10 cellular contexts compared by ENCODE assay signal in the genomic region with DNA sequence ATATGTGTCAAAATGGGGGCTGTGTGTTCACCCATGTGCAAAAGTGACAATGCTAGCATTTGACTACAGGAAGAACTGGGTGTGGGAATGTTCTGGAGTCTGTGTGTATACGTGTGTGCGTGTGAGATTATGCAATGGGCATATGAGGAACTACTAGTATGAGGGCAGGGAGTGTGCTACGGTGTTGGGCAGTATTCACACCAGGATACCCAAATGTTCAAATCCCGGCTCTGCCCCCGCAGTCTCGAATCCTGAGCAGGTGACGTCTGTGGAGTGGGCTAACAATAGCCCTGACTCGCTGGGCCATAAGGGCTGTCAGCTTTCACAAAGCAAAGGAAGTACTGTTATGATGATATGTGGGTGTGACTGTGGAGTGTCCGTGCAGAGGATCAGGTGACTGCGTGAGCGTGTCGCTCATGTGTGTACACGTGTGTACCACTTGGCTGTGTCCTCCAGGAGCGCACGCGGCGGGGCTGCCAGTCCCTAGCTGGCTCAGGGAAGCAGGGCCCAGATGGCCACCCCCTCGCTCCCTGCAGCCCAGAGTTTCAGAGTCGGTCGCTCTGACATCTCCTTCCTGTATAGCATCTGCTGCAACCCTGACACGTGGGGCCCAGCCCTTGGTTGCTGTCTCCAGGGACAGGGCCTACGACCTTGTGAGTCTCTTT. TPM values are rescaled to one million over a fixed set of nuclear protein-coding genes. Genes with fewer than 3 reads are reported as not detected.
DNase-seq lines count a peak whose midpoint lies in the region; ATAC-seq, FAIRE-seq and TF ChIP-seq lines count a peak whose summit lies in the region.
"Had no signal": no experiment of that assay in that cellular context is flagged by ENCODE, and none has a peak within 500 bp of the region (broad histone marks: within the 10 kb centered on the region; RNA-seq: fewer than 3 reads in every experiment).

No MANE protein-coding gene starts in this region.

- TF ChIP-seq CTCF in esophagus squamous epithelium (IDR thresholded peaks at IDR 0.05) (no peak), type B pancreatic cell (conservative IDR thresholded peaks at IDR 0.05) (no peak)

- peak; percentile 100 for FAIRE-seq in GM12891 (lab: Jason Lieb, UNC)

- no peaks in the 10 kb centered on the region for H3K27me3 Mint-ChIP-seq in activated T-cell treated with anti-CD3 and anti-CD28 coated beads, Interleukin-2, amount 50 U/mL, for 72 hours (ENCODE audit: low read depth)
- no peaks in the 10 kb centered on the region for H3K27me3 Mint-ChIP-seq in stimulated activated memory B cell treated with anti-CD40 and anti-IgM and Interleukin-4, amounts not matched to agents 10 μg/mL and 1 μg/mL and 100 μg/mL, for 72 hours
- H3K27me3 Mint-ChIP-seq in type B pancreatic cell: peaks cover 11% of the 10 kb centered on the region
- H3K27me3 Mint-ChIP-seq: central memory CD8-positive, alpha-beta T cell had no signal

- H3K4me1 ChIP-seq in esophagus squamous epithelium: no peaks in the 10 kb centered on the region
- H3K4me1 ChIP-seq: psoas muscle had no signal

- H3K4me1 Mint-ChIP-seq in activated T-cell treated with anti-CD3 and anti-CD28 coated beads, Interleukin-2, amount 50 U/mL, for 72 hours (ENCODE audit: low read depth): peaks cover 15% of the 10 kb centered on the region
- peaks cover 53% of the 10 kb centered on the region for H3K4me1 Mint-ChIP-seq in stimulated activated memory B cell treated with anti-CD40 and anti-IgM and Interleukin-4, amounts not matched to agents 10 μg/mL and 1 μg/mL and 100 μg/mL, for 72 hours
- peaks cover 36% of the 10 kb centered on the region for H3K4me1 Mint-ChIP-seq in type B pancreatic cell (ENCODE audit: unreplicated experiment)

- H3K4me3 Mint-ChIP-seq in activated T-cell treated with anti-CD3 and anti-CD28 coated beads, Interleukin-2, amount 50 U/mL, for 72 hours: no peak overlapping the region
- H3K4me3 Mint-ChIP-seq in stimulated activated memory B cell treated with anti-CD40 and anti-IgM and Interleukin-4, amounts not matched to agents 10 μg/mL and 1 μg/mL and 100 μg/mL, for 72 hours: peak overlapping the region; percentile 57
- no peak overlapping the region for H3K4me3 Mint-ChIP-seq in type B pancreatic cell
- H3K4me3 Mint-ChIP-seq: central memory CD8-positive, alpha-beta T cell had no signal

- H3K4me3 ChIP-seq in esophagus squamous epithelium: no peak overlapping the region
- H3K4me3 ChIP-seq: psoas muscle had no signal

- DNase-seq in GM12891 (ENCODE audit: insufficient read length, low spot score) (peak; percentile 69), esophagus squamous epithelium (lab: John Stamatoyannopoulos, UW) (no peak), type B pancreatic cell (ENCODE audit: extremely low spot score, unreplicated experiment) (no peak), NCI-H2081 (lab: John Stamatoyannopoulos, UW) (no peak)
- peak; percentile 8 to 16 for DNase-seq in activated T-cell treated with anti-CD3 and anti-CD28 coated beads, Interleukin-2, amount 50 U/mL, for 72 hours
- DNase-seq: psoas muscle had no signal

- H3K27me3 ChIP-seq in esophagus squamous epithelium: peaks cover 0 to 3% (median 0%) of the 10 kb centered on the region in 4 donors

- no peak overlapping the region for H3K27ac Mint-ChIP-seq in activated T-cell treated with anti-CD3 and anti-CD28 coated beads, Interleukin-2, amount 50 U/mL, for 72 hours
- H3K27ac Mint-ChIP-seq in stimulated activated memory B cell treated with anti-CD40 and anti-IgM and Interleukin-4, amounts not matched to agents 10 μg/mL and 1 μg/mL and 100 μg/mL, for 72 hours: peak overlapping the region; percentile 88
- H3K27ac Mint-ChIP-seq in type B pancreatic cell: no peak overlapping the region

- no peak overlapping the region for H3K27ac ChIP-seq in esophagus squamous epithelium
- H3K27ac ChIP-seq: psoas muscle had no signal

- peak; percentile 83 for ATAC-seq in GM19397 (IDR thresholded peaks at IDR 0.05; ENCODE audit: unreplicated experiment)
- ATAC-seq in HG03342 (IDR thresholded peaks at IDR 0.05; ENCODE audit: unreplicated experiment): peak; percentile 82
- peak; percentile 61 to 67 for ATAC-seq in activated T-cell treated with anti-CD3 and anti-CD28 coated beads, Interleukin-2, amount 50 U/mL, for 72 hours (replicated peaks in 1 of 2)
- ATAC-seq in stimulated activated memory B cell treated with anti-CD40 and anti-IgM and Interleukin-4, amounts not matched to agents 10 μg/mL and 1 μg/mL and 100 μg/mL, for 72 hours: peak; percentile 93

- H3K9me3 Mint-ChIP-seq in activated T-cell treated with anti-CD3 and anti-CD28 coated beads, Interleukin-2, amount 50 U/mL, for 72 hours: no peaks in the 10 kb centered on the region
- H3K9me3 Mint-ChIP-seq in stimulated activated memory B cell treated with anti-CD40 and anti-IgM and Interleukin-4, amounts not matched to agents 10 μg/mL and 1 μg/mL and 100 μg/mL, for 72 hours: no peaks in the 10 kb centered on the region
- no peaks in the 10 kb centered on the region for H3K9me3 Mint-ChIP-seq in type B pancreatic cell
- H3K9me3 Mint-ChIP-seq: central memory CD8-positive, alpha-beta T cell had no signal

- H3K9me3 ChIP-seq in esophagus squamous epithelium: no peaks in the 10 kb centered on the region
- H3K9me3 ChIP-seq: psoas muscle had no signal

- WGBS in esophagus squamous epithelium, 2 donors: 61 to 74% methylated on average over 14 to 17 of the region's 22 CpGs

- intact Hi-C loops in esophagus squamous epithelium (cut with DNase I): no loop called here

- no peaks in the 10 kb centered on the region for H3K36me3 ChIP-seq in esophagus squamous epithelium

- TF ChIP-seq POLR2A in GM12891 (IDR thresholded peaks at IDR 0.05; ENCODE audit: low read depth, low read length) (peak; percentile 59; the same call in 1 of the 2 replicates), esophagus squamous epithelium (IDR thresholded peaks at IDR 0.05) (no peak)

- no peaks in the 10 kb centered on the region for H3K36me3 Mint-ChIP-seq in activated T-cell treated with anti-CD3 and anti-CD28 coated beads, Interleukin-2, amount 50 U/mL, for 72 hours (ENCODE audit: insufficient read depth in 2 of 2)
- H3K36me3 Mint-ChIP-seq in stimulated activated memory B cell treated with anti-CD40 and anti-IgM and Interleukin-4, amounts not matched to agents 10 μg/mL and 1 μg/mL and 100 μg/mL, for 72 hours: no peaks in the 10 kb centered on the region
- H3K36me3 Mint-ChIP-seq in type B pancreatic cell: no peaks in the 10 kb centered on the region

TF ChIP-seq in GM12891, 5 proteins besides CTCF, POLR2A, EP300 and RAD21:
- TF ChIP-seq POU2F2 (IDR thresholded peaks at IDR 0.05; ENCODE audit: low read depth, low read length) (peak; percentile 56), PAX5 (IDR thresholded peaks at IDR 0.05; ENCODE audit: insufficient read depth, low read length, severe bottlenecking) (no peak), POLR2AphosphoS5 (IDR thresholded peaks at IDR 0.05; ENCODE audit: low read depth, low read length) (no peak), SPI1 (IDR thresholded peaks at IDR 0.05; ENCODE audit: low read depth, low read length) (no peak), TAF1 (IDR thresholded peaks at IDR 0.05; ENCODE audit: low read depth, low read length) (no peak)

RNA-seq across cellular contexts. Expression of a gene that starts 27.2 kb away (rescaled TPM):
- 18.2 TPM for polyA plus RNA-seq in GM12891 (2012; ENCODE audit: low read depth, missing spikeins)
- 10 to 100 TPM; 31.2 to 53.5 TPM for total RNA-seq in activated T-cell treated with anti-CD3 and anti-CD28 coated beads, Interleukin-2, amount 50 U/mL, for 72 hours
- total RNA-seq in esophagus squamous epithelium (10 to 100 TPM in 2 of 4 donors, 1 to 10 TPM in 2; 7.3 to 27.1 (median 10.7) TPM), type B pancreatic cell (ENCODE audit: low replicate concordance) (28.5 and 33.1 TPM in 2 replicates)

Comparison
In these comparisons a context has a peak if more than half of its experiments do, and no peak if none do; other contexts are left out.
1. DNase-seq: peak in GM12891 (single experiment) and activated T-cell treated with anti-CD3 and anti-CD28 coated beads, Interleukin-2, amount 50 U/mL, for 72 hours (2 of 2); none in esophagus squamous epithelium (single experiment), type B pancreatic cell (single experiment) and NCI-H2081 (0 of 2).
2. Peak in every context shown above with its lines, with median percentiles within 50 percentile points of each other: ATAC-seq.